In genomic region chr2:96145028-96145939, GRCh38 we compare ENCODE assay signal across 8 cellular contexts. TPM values are rescaled to one million over a fixed set of nuclear protein-coding genes. Genes with fewer than 3 reads are reported as not detected.
DNase-seq lines count a peak whose midpoint lies in the region; ATAC-seq and TF ChIP-seq lines count a peak whose summit lies in the region.

Gene DUSP2, minus strand, starts transcription at chr2:96145440. Its CDS starts 86 bp downstream, at chr2:96145354.

- H3K27ac Mint-ChIP-seq in activated CD4-positive, alpha-beta T cell treated with anti-CD3 and anti-CD28 coated beads, Interleukin-2, amount 10 ng/mL, durations not matched to agents 7 days and 5 days, result peak within 1 kb of the TSS; percentile 98

- intact Hi-C loops in right lobe of liver (cut with DNase I), result no loop called here

- TF ChIP-seq POLR2A in right lobe of liver (IDR thresholded peaks at IDR 0.05), result peak; percentile 79

- H3K27me3 Mint-ChIP-seq in activated CD4-positive, alpha-beta T cell treated with anti-CD3 and anti-CD28 coated beads, Interleukin-2, amount 10 ng/mL, durations not matched to agents 7 days and 5 days, result no peaks in the 10 kb centered on the region

- H3K27me3 ChIP-seq in right lobe of liver, result no peaks in the 10 kb centered on the region

- H3K36me3 ChIP-seq in right lobe of liver, result no peaks in the 10 kb centered on the region

- H3K27ac ChIP-seq in coronary artery (peak within 1 kb of the TSS in 1 of 2 donors; percentile 56), right lobe of liver (peak within 1 kb of the TSS in 2 of 3 donors; percentile 22 to 53)

- H3K4me1 ChIP-seq in right lobe of liver, result no peaks in the 10 kb centered on the region

- no peaks in the 10 kb centered on the region for H3K9me3 Mint-ChIP-seq in activated CD4-positive, alpha-beta T cell treated with anti-CD3 and anti-CD28 coated beads, Interleukin-2, amount 10 ng/mL, durations not matched to agents 7 days and 5 days

- DNase-seq in NCI-H1417 (lab: John Stamatoyannopoulos, UW), result peak; percentile 5 to 93 (median 91)
- DNase-seq in NCI-H1417 treated with DMSO at 0.1 percent for 48 hours (lab: John Stamatoyannopoulos, UW), result no peak
- DNase-seq in NCI-H146 treated with DMSO at 0.1 percent for 48 hours (lab: John Stamatoyannopoulos, UW; ENCODE audit: unreplicated experiment), result peak; percentile 57
- DNase-seq in activated CD4-positive, alpha-beta T cell treated with anti-CD3 and anti-CD28 coated beads, Interleukin-2, amount 10 ng/mL, durations not matched to agents 7 days and 5 days, result peak; percentile 88
- DNase-seq in coronary artery (ENCODE audit: low spot score), result no peak
- DNase-seq in right lobe of liver, result peak; percentile 74 to 83 (median 77)
- DNase-seq in stimulated activated CD4-positive, alpha-beta T cell treated with anti-CD3 and anti-CD28 coated beads, Interleukin-4, amount 100 ng/mL, for 48 hours (ENCODE audit: low read depth in 2 of 2), result peak; percentile 87 to 90

- peaks cover 14% of the 10 kb centered on the region for H3K36me3 Mint-ChIP-seq in activated CD4-positive, alpha-beta T cell treated with anti-CD3 and anti-CD28 coated beads, Interleukin-2, amount 10 ng/mL, durations not matched to agents 7 days and 5 days (ENCODE audit: low read depth)

- WGBS in right lobe of liver (ENCODE audit: insufficient coverage, low coverage, low lambda C conversion rate, missing lambda C conversion rate), result 22% methylated on average over 7 of the region's 95 CpGs

- peak; percentile 46 for ATAC-seq in HG02763 (IDR thresholded peaks at IDR 0.05; ENCODE audit: unreplicated experiment)
- peak; percentile 74 to 80 (median 77) for ATAC-seq in right lobe of liver

- POLR2A ChIA-PET in activated CD4-positive, alpha-beta T cell treated with anti-CD3 and anti-CD28 coated beads, Interleukin-2, amount 10 ng/mL, durations not matched to agents 7 days and 5 days (lab: Charles Lee), result interaction anchor here (1.0 kb wide), 1 partner anchor 12 kb away, joined by 3 read pairs; no protein-coding TSS in a partner anchor

- H3K9me3 ChIP-seq in right lobe of liver, result no peaks in the 10 kb centered on the region

- H3K4me1 Mint-ChIP-seq in activated CD4-positive, alpha-beta T cell treated with anti-CD3 and anti-CD28 coated beads, Interleukin-2, amount 10 ng/mL, durations not matched to agents 7 days and 5 days, result peaks cover 67% of the 10 kb centered on the region

- H3K4me3 Mint-ChIP-seq in activated CD4-positive, alpha-beta T cell treated with anti-CD3 and anti-CD28 coated beads, Interleukin-2, amount 10 ng/mL, durations not matched to agents 7 days and 5 days, result peak within 1 kb of the TSS; percentile 92

- CTCF ChIA-PET in activated CD4-positive, alpha-beta T cell treated with anti-CD3 and anti-CD28 coated beads, Interleukin-2, amount 10 ng/mL, durations not matched to agents 7 days and 5 days (lab: Charles Lee), result interaction anchor here (2.7 to 15.6 kb wide), 3 partner anchors 8 to 31 kb away, joined by 15 to 239 read pairs (median 25); partner anchors contain the start of gene ASTL

- no peak for TF ChIP-seq CTCF in coronary artery (IDR thresholded peaks at IDR 0.05)
- no peak for TF ChIP-seq CTCF in right lobe of liver (IDR thresholded peaks at IDR 0.05)

- peak within 1 kb of the TSS; percentile 70 for H3K4me3 ChIP-seq in coronary artery
- peak within 1 kb of the TSS; percentile 38 to 65 (median 56) for H3K4me3 ChIP-seq in right lobe of liver

RNA-seq across cellular contexts. Expression of gene DUSP2, which starts in this region (rescaled TPM):
- 10 to 100 TPM; 11.9 to 14.2 TPM for total RNA-seq in activated CD4-positive, alpha-beta T cell treated with anti-CD3 and anti-CD28 coated beads, Interleukin-2, amount 10 ng/mL, durations not matched to agents 7 days and 5 days
- total RNA-seq in right lobe of liver, result 1 to 10 TPM in 5 of 6 experiments, under 1 TPM in 1; 0.44 to 2.5 (median 1.2) TPM

Comparison
In these comparisons a context has a peak if more than half of its experiments do, and no peak if none do; other contexts are left out.
1. DNase-seq: peak in NCI-H1417 (3 of 3), NCI-H146 treated with DMSO at 0.1 percent for 48 hours (single experiment), activated CD4-positive, alpha-beta T cell treated with anti-CD3 and anti-CD28 coated beads, Interleukin-2, amount 10 ng/mL, durations not matched to agents 7 days and 5 days (single experiment), right lobe of liver (3 of 3) and stimulated activated CD4-positive, alpha-beta T cell treated with anti-CD3 and anti-CD28 coated beads, Interleukin-4, amount 100 ng/mL, for 48 hours (2 of 2); none in NCI-H1417 treated with DMSO at 0.1 percent for 48 hours (single experiment) and coronary artery (single experiment).